Comparison of ENCODE assay signal across 2 cellular contexts in the genomic region with DNA sequence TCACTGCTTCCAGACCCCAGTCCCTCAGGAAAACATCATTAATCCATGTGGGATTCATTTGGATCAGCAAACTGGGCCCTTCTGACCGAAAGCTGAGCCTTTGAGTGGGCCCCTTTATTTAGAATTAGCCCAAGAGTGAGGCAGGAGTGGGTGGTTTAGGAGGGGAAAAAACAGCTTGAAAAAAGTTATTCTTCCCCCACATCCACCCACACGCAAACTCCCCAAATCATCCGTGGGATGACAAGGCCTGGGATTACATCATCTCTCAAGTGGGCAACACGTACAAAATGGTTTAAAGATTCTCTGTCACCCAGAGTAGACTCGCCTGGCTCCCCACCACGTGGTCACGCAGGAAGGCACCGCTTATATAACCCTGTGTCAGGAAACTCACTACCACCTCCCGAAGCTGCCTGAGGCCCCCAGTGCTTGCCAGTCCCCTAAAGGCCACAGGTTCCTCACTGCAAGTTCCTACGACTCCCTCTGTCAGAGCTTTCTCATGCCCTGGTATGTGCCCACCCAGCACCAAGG.
TF ChIP-seq lines count a peak whose summit lies in the region.

No MANE protein-coding gene starts in this region.

TF ChIP-seq in H1, 55 proteins besides CTCF, POLR2A, EP300 and RAD21:
- TF ChIP-seq, protein P1, sequence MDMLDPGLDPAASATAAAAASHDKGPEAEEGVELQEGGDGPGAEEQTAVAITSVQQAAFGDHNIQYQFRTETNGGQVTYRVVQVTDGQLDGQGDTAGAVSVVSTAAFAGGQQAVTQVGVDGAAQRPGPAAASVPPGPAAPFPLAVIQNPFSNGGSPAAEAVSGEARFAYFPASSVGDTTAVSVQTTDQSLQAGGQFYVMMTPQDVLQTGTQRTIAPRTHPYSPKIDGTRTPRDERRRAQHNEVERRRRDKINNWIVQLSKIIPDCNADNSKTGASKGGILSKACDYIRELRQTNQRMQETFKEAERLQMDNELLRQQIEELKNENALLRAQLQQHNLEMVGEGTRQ (IDR thresholded peaks at IDR 0.05; ENCODE audit: low read length) = no peak
- no peak for TF ChIP-seq CHD1 (IDR thresholded peaks at IDR 0.05; ENCODE audit: low read depth, low read length)
- no peak for TF ChIP-seq POLR2AphosphoS5 (IDR thresholded peaks at IDR 0.05; ENCODE audit: low read depth, low read length)

TF ChIP-seq in SK-N-SH treated with all-trans-retinoic acid at 6 μM for 48 hours, 23 proteins besides CTCF, POLR2A, EP300 and RAD21:
- no peak for TF ChIP-seq ARNTL (CRISPR knock-in tag; IDR thresholded peaks at IDR 0.05; ENCODE audit: borderline replicate concordance, low read depth)
- TF ChIP-seq ZNF565 (CRISPR knock-in tag; conservative IDR thresholded peaks at IDR 0.05; ENCODE audit: low read depth) = no peak
- TF ChIP-seq, protein P2, sequence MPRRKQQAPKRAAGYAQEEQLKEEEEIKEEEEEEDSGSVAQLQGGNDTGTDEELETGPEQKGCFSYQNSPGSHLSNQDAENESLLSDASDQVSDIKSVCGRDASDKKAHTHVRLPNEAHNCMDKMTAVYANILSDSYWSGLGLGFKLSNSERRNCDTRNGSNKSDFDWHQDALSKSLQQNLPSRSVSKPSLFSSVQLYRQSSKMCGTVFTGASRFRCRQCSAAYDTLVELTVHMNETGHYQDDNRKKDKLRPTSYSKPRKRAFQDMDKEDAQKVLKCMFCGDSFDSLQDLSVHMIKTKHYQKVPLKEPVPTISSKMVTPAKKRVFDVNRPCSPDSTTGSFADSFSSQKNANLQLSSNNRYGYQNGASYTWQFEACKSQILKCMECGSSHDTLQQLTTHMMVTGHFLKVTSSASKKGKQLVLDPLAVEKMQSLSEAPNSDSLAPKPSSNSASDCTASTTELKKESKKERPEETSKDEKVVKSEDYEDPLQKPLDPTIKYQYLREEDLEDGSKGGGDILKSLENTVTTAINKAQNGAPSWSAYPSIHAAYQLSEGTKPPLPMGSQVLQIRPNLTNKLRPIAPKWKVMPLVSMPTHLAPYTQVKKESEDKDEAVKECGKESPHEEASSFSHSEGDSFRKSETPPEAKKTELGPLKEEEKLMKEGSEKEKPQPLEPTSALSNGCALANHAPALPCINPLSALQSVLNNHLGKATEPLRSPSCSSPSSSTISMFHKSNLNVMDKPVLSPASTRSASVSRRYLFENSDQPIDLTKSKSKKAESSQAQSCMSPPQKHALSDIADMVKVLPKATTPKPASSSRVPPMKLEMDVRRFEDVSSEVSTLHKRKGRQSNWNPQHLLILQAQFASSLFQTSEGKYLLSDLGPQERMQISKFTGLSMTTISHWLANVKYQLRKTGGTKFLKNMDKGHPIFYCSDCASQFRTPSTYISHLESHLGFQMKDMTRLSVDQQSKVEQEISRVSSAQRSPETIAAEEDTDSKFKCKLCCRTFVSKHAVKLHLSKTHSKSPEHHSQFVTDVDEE (CRISPR knock-in tag; IDR thresholded peaks at IDR 0.05) = no peak
- TF ChIP-seq OSR1 (CRISPR knock-in tag; IDR thresholded peaks at IDR 0.05) = no peak
- no peak for TF ChIP-seq ZFP30 (CRISPR knock-in tag; IDR thresholded peaks at IDR 0.05)
- TF ChIP-seq TCF4 (CRISPR knock-in tag; IDR thresholded peaks at IDR 0.05; ENCODE audit: borderline replicate concordance) = no peak
- TF ChIP-seq ZC3H10 (CRISPR knock-in tag; IDR thresholded peaks at IDR 0.05) = no peak
- TF ChIP-seq ZNF70 (CRISPR knock-in tag; IDR thresholded peaks at IDR 0.05) = no peak
- TF ChIP-seq ESRRG (CRISPR knock-in tag; IDR thresholded peaks at IDR 0.05) = no peak
- no peak for TF ChIP-seq ISL1 (CRISPR knock-in tag; IDR thresholded peaks at IDR 0.05)
- TF ChIP-seq ZFP3 (CRISPR knock-in tag; IDR thresholded peaks at IDR 0.05) = no peak
- TF ChIP-seq, protein P3, sequence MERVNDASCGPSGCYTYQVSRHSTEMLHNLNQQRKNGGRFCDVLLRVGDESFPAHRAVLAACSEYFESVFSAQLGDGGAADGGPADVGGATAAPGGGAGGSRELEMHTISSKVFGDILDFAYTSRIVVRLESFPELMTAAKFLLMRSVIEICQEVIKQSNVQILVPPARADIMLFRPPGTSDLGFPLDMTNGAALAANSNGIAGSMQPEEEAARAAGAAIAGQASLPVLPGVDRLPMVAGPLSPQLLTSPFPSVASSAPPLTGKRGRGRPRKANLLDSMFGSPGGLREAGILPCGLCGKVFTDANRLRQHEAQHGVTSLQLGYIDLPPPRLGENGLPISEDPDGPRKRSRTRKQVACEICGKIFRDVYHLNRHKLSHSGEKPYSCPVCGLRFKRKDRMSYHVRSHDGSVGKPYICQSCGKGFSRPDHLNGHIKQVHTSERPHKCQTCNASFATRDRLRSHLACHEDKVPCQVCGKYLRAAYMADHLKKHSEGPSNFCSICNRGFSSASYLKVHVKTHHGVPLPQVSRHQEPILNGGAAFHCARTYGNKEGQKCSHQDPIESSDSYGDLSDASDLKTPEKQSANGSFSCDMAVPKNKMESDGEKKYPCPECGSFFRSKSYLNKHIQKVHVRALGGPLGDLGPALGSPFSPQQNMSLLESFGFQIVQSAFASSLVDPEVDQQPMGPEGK (CRISPR knock-in tag; IDR thresholded peaks at IDR 0.05; ENCODE audit: borderline replicate concordance) = no peak
- no peak for TF ChIP-seq ZNF8 (CRISPR knock-in tag; IDR thresholded peaks at IDR 0.05)
- TF ChIP-seq, protein P4, sequence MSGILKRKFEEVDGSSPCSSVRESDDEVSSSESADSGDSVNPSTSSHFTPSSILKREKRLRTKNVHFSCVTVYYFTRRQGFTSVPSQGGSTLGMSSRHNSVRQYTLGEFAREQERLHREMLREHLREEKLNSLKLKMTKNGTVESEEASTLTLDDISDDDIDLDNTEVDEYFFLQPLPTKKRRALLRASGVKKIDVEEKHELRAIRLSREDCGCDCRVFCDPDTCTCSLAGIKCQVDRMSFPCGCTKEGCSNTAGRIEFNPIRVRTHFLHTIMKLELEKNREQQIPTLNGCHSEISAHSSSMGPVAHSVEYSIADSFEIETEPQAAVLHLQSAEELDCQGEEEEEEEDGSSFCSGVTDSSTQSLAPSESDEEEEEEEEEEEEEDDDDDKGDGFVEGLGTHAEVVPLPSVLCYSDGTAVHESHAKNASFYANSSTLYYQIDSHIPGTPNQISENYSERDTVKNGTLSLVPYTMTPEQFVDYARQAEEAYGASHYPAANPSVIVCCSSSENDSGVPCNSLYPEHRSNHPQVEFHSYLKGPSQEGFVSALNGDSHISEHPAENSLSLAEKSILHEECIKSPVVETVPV (CRISPR knock-in tag; IDR thresholded peaks at IDR 0.05) = no peak
- TF ChIP-seq BACH2 (CRISPR knock-in tag; IDR thresholded peaks at IDR 0.05; ENCODE audit: borderline replicate concordance) = no peak
- no peak for TF ChIP-seq SNAI2 (CRISPR knock-in tag; IDR thresholded peaks at IDR 0.05)
- TF ChIP-seq, protein P5, sequence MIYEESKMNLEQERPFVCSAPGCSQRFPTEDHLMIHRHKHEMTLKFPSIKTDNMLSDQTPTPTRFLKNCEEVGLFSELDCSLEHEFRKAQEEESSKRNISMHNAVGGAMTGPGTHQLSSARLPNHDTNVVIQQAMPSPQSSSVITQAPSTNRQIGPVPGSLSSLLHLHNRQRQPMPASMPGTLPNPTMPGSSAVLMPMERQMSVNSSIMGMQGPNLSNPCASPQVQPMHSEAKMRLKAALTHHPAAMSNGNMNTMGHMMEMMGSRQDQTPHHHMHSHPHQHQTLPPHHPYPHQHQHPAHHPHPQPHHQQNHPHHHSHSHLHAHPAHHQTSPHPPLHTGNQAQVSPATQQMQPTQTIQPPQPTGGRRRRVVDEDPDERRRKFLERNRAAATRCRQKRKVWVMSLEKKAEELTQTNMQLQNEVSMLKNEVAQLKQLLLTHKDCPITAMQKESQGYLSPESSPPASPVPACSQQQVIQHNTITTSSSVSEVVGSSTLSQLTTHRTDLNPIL (CRISPR knock-in tag; IDR thresholded peaks at IDR 0.05; ENCODE audit: low read depth) = no peak
- no peak for TF ChIP-seq RARB (CRISPR knock-in tag; IDR thresholded peaks at IDR 0.05)
- TF ChIP-seq, protein P6, sequence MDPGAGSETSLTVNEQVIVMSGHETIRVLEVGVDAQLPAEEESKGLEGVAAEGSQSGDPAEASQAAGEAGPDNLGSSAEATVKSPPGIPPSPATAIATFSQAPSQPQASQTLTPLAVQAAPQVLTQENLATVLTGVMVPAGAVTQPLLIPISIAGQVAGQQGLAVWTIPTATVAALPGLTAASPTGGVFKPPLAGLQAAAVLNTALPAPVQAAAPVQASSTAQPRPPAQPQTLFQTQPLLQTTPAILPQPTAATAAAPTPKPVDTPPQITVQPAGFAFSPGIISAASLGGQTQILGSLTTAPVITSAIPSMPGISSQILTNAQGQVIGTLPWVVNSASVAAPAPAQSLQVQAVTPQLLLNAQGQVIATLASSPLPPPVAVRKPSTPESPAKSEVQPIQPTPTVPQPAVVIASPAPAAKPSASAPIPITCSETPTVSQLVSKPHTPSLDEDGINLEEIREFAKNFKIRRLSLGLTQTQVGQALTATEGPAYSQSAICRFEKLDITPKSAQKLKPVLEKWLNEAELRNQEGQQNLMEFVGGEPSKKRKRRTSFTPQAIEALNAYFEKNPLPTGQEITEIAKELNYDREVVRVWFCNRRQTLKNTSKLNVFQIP (CRISPR knock-in tag; IDR thresholded peaks at IDR 0.05; ENCODE audit: borderline replicate concordance, low read depth) = no peak
TF ChIP-seq in SK-N-SH treated with all-trans-retinoic acid at 6 μM for 48 hours: peak in this region for 0.
